In the genomic region with DNA sequence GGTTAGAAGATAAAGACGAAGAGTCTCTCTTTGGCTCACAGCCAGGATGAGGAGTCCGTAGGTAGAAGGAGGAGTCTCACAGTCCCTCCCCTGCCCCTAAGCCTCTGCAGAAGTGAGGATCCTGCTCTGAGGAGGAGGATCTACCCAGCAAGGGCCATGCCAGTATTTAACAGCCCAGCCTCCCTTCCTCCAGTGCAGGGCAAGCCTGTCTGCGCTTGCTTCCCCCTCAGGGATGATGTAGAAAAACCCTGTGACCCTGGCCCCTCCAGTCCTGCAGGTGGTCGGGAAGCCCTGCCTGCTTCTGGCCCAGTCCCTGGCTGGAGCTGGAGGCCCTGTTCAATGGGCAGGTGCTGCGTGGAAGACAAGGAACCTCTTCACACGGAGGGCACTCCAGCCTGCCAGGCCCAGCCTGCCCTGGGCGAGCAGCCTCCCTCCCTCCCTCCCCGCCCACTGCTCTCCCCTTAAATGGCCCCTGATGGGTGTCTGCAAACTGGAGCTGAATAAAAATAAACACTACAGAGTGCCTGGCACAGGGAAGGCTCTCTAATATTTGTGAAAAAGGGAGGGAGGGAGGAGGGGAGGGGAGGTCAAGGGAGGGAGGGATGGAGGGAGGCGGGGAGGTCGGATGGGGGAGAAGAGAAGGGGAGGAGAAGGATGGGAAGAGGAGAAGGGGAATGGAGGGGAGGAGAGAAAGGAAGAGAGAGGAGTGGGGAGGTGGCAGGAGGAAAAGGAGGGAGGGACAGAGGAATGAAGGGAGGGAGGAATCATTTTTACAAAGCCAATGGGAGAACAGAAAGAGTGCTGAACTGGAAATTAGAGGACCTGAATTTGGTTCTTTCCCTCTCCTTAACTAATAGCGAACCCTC, we compare ENCODE assay signal across 1 cellular context.
TF ChIP-seq lines count a peak whose summit lies in the region.

No MANE protein-coding gene starts in this region.

TF ChIP-seq in HepG2, 621 proteins besides CTCF, POLR2A, EP300 and RAD21 (continued from another document):
- TF ChIP-seq PCBP2 (optimal IDR thresholded peaks at IDR 0.05; ENCODE audit: low read depth, low read length, poor library complexity, severe bottlenecking), result peak; percentile 35
- TF ChIP-seq, protein P1, sequence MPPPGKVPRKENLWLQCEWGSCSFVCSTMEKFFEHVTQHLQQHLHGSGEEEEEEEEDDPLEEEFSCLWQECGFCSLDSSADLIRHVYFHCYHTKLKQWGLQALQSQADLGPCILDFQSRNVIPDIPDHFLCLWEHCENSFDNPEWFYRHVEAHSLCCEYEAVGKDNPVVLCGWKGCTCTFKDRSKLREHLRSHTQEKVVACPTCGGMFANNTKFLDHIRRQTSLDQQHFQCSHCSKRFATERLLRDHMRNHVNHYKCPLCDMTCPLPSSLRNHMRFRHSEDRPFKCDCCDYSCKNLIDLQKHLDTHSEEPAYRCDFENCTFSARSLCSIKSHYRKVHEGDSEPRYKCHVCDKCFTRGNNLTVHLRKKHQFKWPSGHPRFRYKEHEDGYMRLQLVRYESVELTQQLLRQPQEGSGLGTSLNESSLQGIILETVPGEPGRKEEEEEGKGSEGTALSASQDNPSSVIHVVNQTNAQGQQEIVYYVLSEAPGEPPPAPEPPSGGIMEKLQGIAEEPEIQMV (CRISPR knock-in tag; IDR thresholded peaks at IDR 0.05; ENCODE audit: low read depth), result no peak
- TF ChIP-seq PHF20 (CRISPR knock-in tag; IDR thresholded peaks at IDR 0.05), result no peak
- TF ChIP-seq HDAC6 (IDR thresholded peaks at IDR 0.05; ENCODE audit: low read depth, low read length), result no peak
- TF ChIP-seq RBFOX2 (IDR thresholded peaks at IDR 0.05; ENCODE audit: low read depth, low read length), result no peak
- no peak for TF ChIP-seq DRAP1 (CRISPR knock-in tag; IDR thresholded peaks at IDR 0.05)
- TF ChIP-seq, protein P2, sequence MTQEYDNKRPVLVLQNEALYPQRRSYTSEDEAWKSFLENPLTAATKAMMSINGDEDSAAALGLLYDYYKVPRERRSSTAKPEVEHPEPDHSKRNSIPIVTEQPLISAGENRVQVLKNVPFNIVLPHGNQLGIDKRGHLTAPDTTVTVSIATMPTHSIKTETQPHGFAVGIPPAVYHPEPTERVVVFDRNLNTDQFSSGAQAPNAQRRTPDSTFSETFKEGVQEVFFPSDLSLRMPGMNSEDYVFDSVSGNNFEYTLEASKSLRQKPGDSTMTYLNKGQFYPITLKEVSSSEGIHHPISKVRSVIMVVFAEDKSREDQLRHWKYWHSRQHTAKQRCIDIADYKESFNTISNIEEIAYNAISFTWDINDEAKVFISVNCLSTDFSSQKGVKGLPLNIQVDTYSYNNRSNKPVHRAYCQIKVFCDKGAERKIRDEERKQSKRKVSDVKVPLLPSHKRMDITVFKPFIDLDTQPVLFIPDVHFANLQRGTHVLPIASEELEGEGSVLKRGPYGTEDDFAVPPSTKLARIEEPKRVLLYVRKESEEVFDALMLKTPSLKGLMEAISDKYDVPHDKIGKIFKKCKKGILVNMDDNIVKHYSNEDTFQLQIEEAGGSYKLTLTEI (CRISPR knock-in tag; conservative IDR thresholded peaks at IDR 0.05), result no peak
- TF ChIP-seq PCBP1 (IDR thresholded peaks at IDR 0.05; ENCODE audit: borderline replicate concordance, low read depth, low read length), result 0 out of 2 replicates have a peak, but pooled peaks have one; percentile 17
- no peak for TF ChIP-seq NFATC3 (CRISPR knock-in tag; IDR thresholded peaks at IDR 0.05)
- no peak for TF ChIP-seq FIP1L1 (IDR thresholded peaks at IDR 0.05; ENCODE audit: borderline replicate concordance, insufficient read depth, low read depth, low read length)
- no peak for TF ChIP-seq SIX1 (CRISPR knock-in tag; IDR thresholded peaks at IDR 0.05; ENCODE audit: borderline replicate concordance)
